In genomic region chr9:41120696-41121095, GRCh38 we compare ENCODE assay signal across 11 cellular contexts. TPM values are rescaled to one million over a fixed set of nuclear protein-coding genes. Genes with fewer than 3 reads are reported as not detected.
"Had no signal": no experiment of that assay in that cellular context is flagged by ENCODE, and none has a peak within 500 bp of the region (broad histone marks: within the 10 kb centered on the region; RNA-seq: fewer than 3 reads in every experiment).

No MANE protein-coding gene starts in this region.

RNA-seq across cellular contexts. Expression of gene FOXD4L6, which starts 7.8 kb away (rescaled TPM):
- total RNA-seq: subcutaneous adipose tissue, temporal lobe, testis, thoracic aorta, thyroid gland, transverse colon, upper lobe of left lung, upper lobe of right lung, ureter, urinary bladder, vagina had no signal
- polyA plus RNA-seq: urinary bladder had no signal
